8 cellular contexts compared by ENCODE assay signal in the genomic region with DNA sequence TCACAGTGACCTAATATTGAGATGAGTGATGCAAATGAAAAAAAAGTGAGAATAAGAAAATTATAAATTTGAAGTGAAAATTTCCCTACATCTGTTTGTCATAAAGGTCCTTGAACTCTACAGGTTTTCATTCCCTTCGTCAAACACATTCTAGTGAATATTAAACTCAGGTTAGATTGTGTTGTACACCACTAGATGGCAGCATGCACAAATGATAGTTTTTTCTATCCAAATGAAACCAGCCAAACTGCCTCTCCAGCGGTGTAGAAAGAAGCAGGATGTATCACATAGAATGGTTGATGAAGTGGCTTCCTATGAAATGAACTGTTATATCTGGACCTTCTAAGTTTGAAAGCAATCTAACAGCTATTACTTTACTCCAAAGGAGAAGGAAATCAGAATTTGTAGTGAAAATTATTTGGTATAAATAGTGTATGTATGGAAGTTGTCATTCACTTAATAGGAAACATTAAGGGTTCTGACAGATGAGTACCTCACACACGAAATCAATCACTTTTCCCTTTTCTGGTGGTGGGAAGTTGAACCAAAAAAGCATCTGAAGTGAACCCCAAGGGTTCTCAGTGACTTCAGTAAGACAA.
DNase-seq lines count a peak whose midpoint lies in the region; ATAC-seq and TF ChIP-seq lines count a peak whose summit lies in the region.

No MANE protein-coding gene starts in this region.

- no peak overlapping the region for H3K9ac ChIP-seq in fibroblast of lung (ENCODE audit: insufficient read depth, low read length)

- no peaks in the 10 kb centered on the region for H3K27me3 ChIP-seq in fibroblast of lung (ENCODE audit: control insufficient read depth, insufficient read depth, low read length)

- peak; percentile 46 to 53 for TF ChIP-seq CTCF in fibroblast of lung (conservative IDR thresholded peaks at IDR 0.05 in 1 of 2, IDR thresholded peaks at IDR 0.05 in 1 of 2; ENCODE audit: low read depth in 1 of 2, low read length in 2 of 2)
- TF ChIP-seq CTCF in neural crest cell (conservative IDR thresholded peaks at IDR 0.05), result peak; percentile 86

- H3K27ac Mint-ChIP-seq in neural crest cell (ENCODE audit: unreplicated experiment), result no peak overlapping the region

- H3K4me1 Mint-ChIP-seq in neural crest cell, result peaks cover 43% of the 10 kb centered on the region

- peaks cover 18% of the 10 kb centered on the region for H3K36me3 Mint-ChIP-seq in neural crest cell (ENCODE audit: low read depth)

- H3K4me3 Mint-ChIP-seq in neural crest cell, result no peak overlapping the region

- no peaks in the 10 kb centered on the region for H3K4me1 ChIP-seq in fibroblast of lung (ENCODE audit: control insufficient read depth, extremely low read depth, insufficient read depth, low read length)

- H4K20me1 ChIP-seq in fibroblast of lung (ENCODE audit: control insufficient read depth, extremely low read depth, insufficient read depth, low read length), result no peaks in the 10 kb centered on the region

- H3K27ac ChIP-seq in fibroblast of lung (ENCODE audit: insufficient read depth, low read length), result no peak overlapping the region

- no peak overlapping the region for H3K4me3 ChIP-seq in fibroblast of lung (replicated peaks in 1 of 4; ENCODE audit: control extremely low read depth in 1 of 4, insufficient read depth in 1 of 4, low read depth in 3 of 4, low read length in 4 of 4)

- ATAC-seq in GM18520 (IDR thresholded peaks at IDR 0.05; ENCODE audit: unreplicated experiment) (peak; percentile 79), HG02943 (IDR thresholded peaks at IDR 0.05; ENCODE audit: low read depth, unreplicated experiment) (peak; percentile 76)

- H3K4me2 ChIP-seq in fibroblast of lung (ENCODE audit: extremely low read depth, insufficient read depth, low read length), result no peak overlapping the region

- H3K9me3 ChIP-seq in fibroblast of lung (ENCODE audit: control insufficient read depth, insufficient read depth, low read depth, low read length), result no peaks in the 10 kb centered on the region

- peak; percentile 12 for DNase-seq in COLO668 (lab: John Stamatoyannopoulos, UW; ENCODE audit: unreplicated experiment)
- DNase-seq in NCI-H1694 (lab: John Stamatoyannopoulos, UW), result peak; percentile 24
- peak; percentile 7 for DNase-seq in UCSD-AML1 (lab: John Stamatoyannopoulos, UW; ENCODE audit: unreplicated experiment)
- DNase-seq in fibroblast of lung (ENCODE audit: low read depth in 2 of 2), result peak; percentile 68 to 81
- DNase-seq in neural crest cell (ENCODE audit: low read depth, low spot score), result peak; percentile 31
- DNase-seq in NK-92 treated with Interleukin-12 subunit alpha and Interleukin-12 subunit beta, amount 100 ng/mL, for 24 hours (lab: John Stamatoyannopoulos, UW), result no peak

- H3K36me3 ChIP-seq in fibroblast of lung (ENCODE audit: control insufficient read depth, insufficient read depth, low read length), result no peaks in the 10 kb centered on the region

- H2AFZ ChIP-seq in fibroblast of lung (ENCODE audit: low read length), result no peak overlapping the region

- no peaks in the 10 kb centered on the region for H3K9me3 Mint-ChIP-seq in neural crest cell

- no peaks in the 10 kb centered on the region for H3K27me3 Mint-ChIP-seq in neural crest cell (ENCODE audit: low read depth)

- no peaks in the 10 kb centered on the region for H3K79me2 ChIP-seq in fibroblast of lung (ENCODE audit: control insufficient read depth, insufficient read depth, low read length)
